Comparison of ENCODE assay signal across 8 cellular contexts in genomic region chr7:65080799-65081651, GRCh38.
DNase-seq lines count a peak whose midpoint lies in the region; ATAC-seq and TF ChIP-seq lines count a peak whose summit lies in the region.
"Not testable (repeated sequence)": the region's sequence is repeated elsewhere in the genome, so short reads cannot be mapped to it uniquely, and the experiment has no call there.

No MANE protein-coding gene starts in this region.

- not testable (repeated sequence) for H3K36me3 ChIP-seq in OCI-LY3 (replicated peaks; ENCODE audit: low read depth, low read length)

- H3K27ac ChIP-seq in OCI-LY3 (ENCODE audit: low read length): not testable (repeated sequence)

- peak overlapping the region; percentile 70 for H3K9ac ChIP-seq in OCI-LY3 (ENCODE audit: low read length)

- H4K20me1 ChIP-seq in OCI-LY3 (ENCODE audit: insufficient read depth, low read length): not testable (repeated sequence)

- not testable (repeated sequence) for H3K9me3 ChIP-seq in OCI-LY3 (ENCODE audit: insufficient read depth, low read length); mononuclear cell (ENCODE audit: low read depth, low read length)

- ATAC-seq in GM21360 (IDR thresholded peaks at IDR 0.05; ENCODE audit: unreplicated experiment): peak; percentile 100

- DNase-seq in Caki2 (ENCODE audit: low read depth): peak; percentile 95
- DNase-seq in HS-27A (ENCODE audit: low read depth): peak; percentile 63
- peak; percentile 78 for DNase-seq in activated T-cell treated with anti-CD3 and anti-CD28 coated beads for 48 hours (ENCODE audit: low read depth)
- DNase-seq in epithelial cell of esophagus (ENCODE audit: low read depth): peak; percentile 92
- peak; percentile 80 to 91 for DNase-seq in stimulated activated CD8-positive, alpha-beta memory T cell treated with anti-CD3 and anti-CD28 coated beads, Interleukin-15, amount 100 ng/mL, for 48 hours (ENCODE audit: low read depth in 2 of 2)

- H3K4me1 ChIP-seq in OCI-LY3 (ENCODE audit: low read length); mononuclear cell (ENCODE audit: insufficient read depth, low read length): not testable (repeated sequence)

- H3K27me3 ChIP-seq in OCI-LY3 (ENCODE audit: low read depth, low read length); mononuclear cell (ENCODE audit: insufficient read depth, low read length): not testable (repeated sequence)

- H3K4me2 ChIP-seq in OCI-LY3 (ENCODE audit: low read length): peak overlapping the region; percentile 70

- peak overlapping the region; percentile 81; the same call in 1 of the 2 replicates for H2AFZ ChIP-seq in OCI-LY3 (ENCODE audit: low read depth, low read length)

- in situ Hi-C loops in Caki2 (cut with HindIII; ENCODE audit: low pct_unique_long_range_greater_than_20kb, low sequenced_read_pairs): not testable (repeated sequence)

- not testable (repeated sequence) for H3K79me2 ChIP-seq in OCI-LY3 (ENCODE audit: low read length)

- TF ChIP-seq CTCF in OCI-LY3 (IDR thresholded peaks at IDR 0.05; ENCODE audit: low read depth, low read length): not testable (repeated sequence)
- TF ChIP-seq CTCF in epithelial cell of esophagus (IDR thresholded peaks at IDR 0.05; ENCODE audit: insufficient read depth, low read depth, low read length, missing control alignments): peak; percentile 7

- H3K4me3 ChIP-seq in OCI-LY3 (ENCODE audit: low read length) (peak overlapping the region; percentile 92), epithelial cell of esophagus (ENCODE audit: low read length) (peak overlapping the region; percentile 71), mononuclear cell (ENCODE audit: low read length) (peak overlapping the region; percentile 56)
